Comparison of ENCODE assay signal across 2 cellular contexts in genomic region chr20:9279905-9280304, GRCh38.
TF ChIP-seq lines count a peak whose summit lies in the region.

No MANE protein-coding gene starts in this region.

TF ChIP-seq in liver, 16 proteins besides CTCF, POLR2A, EP300 and RAD21 (continued from another document):
- TF ChIP-seq REST (IDR thresholded peaks at IDR 0.05) = no peak
- TF ChIP-seq NR2F2 (IDR thresholded peaks at IDR 0.05) = peak; percentile 98
TF ChIP-seq in liver: peak in this region for 1.

TF ChIP-seq in HepG2, 621 proteins besides CTCF, POLR2A, EP300 and RAD21 (continued from another document):
- TF ChIP-seq NR0B2 (CRISPR knock-in tag; IDR thresholded peaks at IDR 0.05) (no peak), ZNF432 (CRISPR knock-in tag; IDR thresholded peaks at IDR 0.05; ENCODE audit: borderline replicate concordance) (no peak), ZSCAN29 (CRISPR knock-in tag; conservative IDR thresholded peaks at IDR 0.05) (no peak), TOPORS (CRISPR knock-in tag; IDR thresholded peaks at IDR 0.05) (no peak), SALL2 (CRISPR knock-in tag; IDR thresholded peaks at IDR 0.05) (no peak), ATF6 (CRISPR knock-in tag; conservative IDR thresholded peaks at IDR 0.05) (no peak), ZNF639 (CRISPR knock-in tag; conservative IDR thresholded peaks at IDR 0.05) (no peak), SNRNP70 (IDR thresholded peaks at IDR 0.05; ENCODE audit: low read depth, low read length) (no peak), ZNF547 (CRISPR knock-in tag; IDR thresholded peaks at IDR 0.05) (no peak)
TF ChIP-seq in HepG2: peak in this region for 0.
